In genomic region chr21:32562426-32562825, GRCh38 we compare ENCODE assay signal across 9 cellular contexts. TPM values are rescaled to one million over a fixed set of nuclear protein-coding genes. Genes with fewer than 3 reads are reported as not detected.
DNase-seq lines count a peak whose midpoint lies in the region; ATAC-seq and TF ChIP-seq lines count a peak whose summit lies in the region.
"Had no signal": no experiment of that assay in that cellular context is flagged by ENCODE, and none has a peak within 500 bp of the region (broad histone marks: within the 10 kb centered on the region; RNA-seq: fewer than 3 reads in every experiment).

No MANE protein-coding gene starts in this region.

- no peaks in the 10 kb centered on the region for H3K4me1 ChIP-seq in lower lobe of right lung

- intact Hi-C loops in dorsolateral prefrontal cortex (cut with DNase I), result loop anchor here in 1 of 2 donors (2.0 kb wide), 1 partner anchor 152 kb away; no protein-coding TSS in a partner anchor
- intact Hi-C loops in lower lobe of right lung (cut with DNase I), result no loop called here

- H3K9me3 ChIP-seq in AG04450 (ENCODE audit: control insufficient read depth, insufficient read depth, low read length) (no peaks in the 10 kb centered on the region; the same call in 1 of the 2 replicates), lower lobe of right lung (peaks cover 8% of the 10 kb centered on the region)

- peak overlapping the region; percentile 33 for H3K27ac ChIP-seq in AG04450 (ENCODE audit: low read depth, low read length)
- H3K27ac ChIP-seq in dorsolateral prefrontal cortex, result peak overlapping the region in 10 of 59 donors; percentile 2 to 40 (median 26)
- H3K27ac ChIP-seq in lower lobe of right lung, result peak overlapping the region; percentile 28

- H3K27me3 ChIP-seq in AG04450 (ENCODE audit: control insufficient read depth, insufficient read depth, low read length), result no peaks in the 10 kb centered on the region
- no peaks in the 10 kb centered on the region for H3K27me3 ChIP-seq in dorsolateral prefrontal cortex
- no peaks in the 10 kb centered on the region for H3K27me3 ChIP-seq in lower lobe of right lung (ENCODE audit: low read depth)

- no peaks in the 10 kb centered on the region for H3K36me3 ChIP-seq in lower lobe of right lung

- ATAC-seq in lower lobe of right lung (no peak), GM18498 (IDR thresholded peaks at IDR 0.05; ENCODE audit: unreplicated experiment) (no peak), HG03460 (IDR thresholded peaks at IDR 0.05; ENCODE audit: unreplicated experiment) (no peak)

- in situ Hi-C loops in KBM-7 (cut with MboI; ENCODE audit: low pct_unique_long_range_greater_than_20kb, low sequenced_read_pairs), result no loop called here

- CTCF ChIA-PET in AG04450 (lab: Charles Lee), result interaction anchor here (0.8 to 2.1 kb wide), 4 partner anchors 39 to 160 kb away, joined by 3 to 20 read pairs (median 6); no protein-coding TSS in a partner anchor

- TF ChIP-seq CTCF in AG04450 (IDR thresholded peaks at IDR 0.05; ENCODE audit: low read depth, low read length) (peak; percentile 56), dorsolateral prefrontal cortex (IDR thresholded peaks at IDR 0.05 in 54 of 56, conservative IDR thresholded peaks at IDR 0.05 in 2 of 56; ENCODE audit: low read depth in 1 of 56, partially characterized antibody in 56 of 56) (peak in 48 of 56 donors; percentile 13 to 62 (median 40)), lower lobe of right lung (IDR thresholded peaks at IDR 0.05) (peak; percentile 49)

- POLR2A ChIA-PET in AG04450 (lab: Yijun Ruan, JAX), result no interaction called here

- H3K4me3 ChIP-seq in AG04450 (ENCODE audit: low read depth, low read length) (no peak overlapping the region), dorsolateral prefrontal cortex (no peak overlapping the region), lower lobe of right lung (no peak overlapping the region)

- DNase-seq in AG04450 (ENCODE audit: low read depth, low spot score), result no peak
- DNase-seq in KBM-7, result peak; percentile 23
- peak in 2 of 10 donors; percentile 12 to 34 for DNase-seq in dorsolateral prefrontal cortex
- DNase-seq in lower lobe of right lung, result no peak
- no peak for DNase-seq in retina
- DNase-seq in islet precursor cell, result no peak
- DNase-seq: DMS53 had no signal

RNA-seq across cellular contexts. Expression of gene TCP10L, which starts 22.9 kb away (rescaled TPM):
- polyA plus RNA-seq in AG04450 (2011; rRNA removed), result 0.12 and 0.19 TPM in 2 replicates
- not detected in 2 replicates for polyA minus RNA-seq in AG04450 (2011; rRNA and poly(A)+ RNA removed)
- total RNA-seq in dorsolateral prefrontal cortex, result 10 to 100 TPM in 98 of 120 experiments, 1 to 10 TPM in 22; 5.6 to 29.8 (median 13.6) TPM
- 0.71 TPM for total RNA-seq in lower lobe of right lung

RNA-seq across cellular contexts. Expression of gene CFAP298, which starts 49.8 kb away (rescaled TPM):
- polyA plus RNA-seq in AG04450 (2011; rRNA removed), result 18.6 and 21.2 TPM in 2 replicates
- polyA minus RNA-seq in AG04450 (2011; rRNA and poly(A)+ RNA removed), result 4.6 and 4.9 TPM in 2 replicates
- total RNA-seq in dorsolateral prefrontal cortex (10 to 100 TPM; 25.7 to 54.3 (median 36.0) TPM), lower lobe of right lung (35.7 TPM)
